Comparison of ENCODE assay signal across 11 cellular contexts in genomic region chr1:226820935-226821718, GRCh38. TPM values are rescaled to one million over a fixed set of nuclear protein-coding genes. Genes with fewer than 3 reads are reported as not detected.
DNase-seq lines count a peak whose midpoint lies in the region; ATAC-seq and TF ChIP-seq lines count a peak whose summit lies in the region.
"Had no signal": no experiment of that assay in that cellular context is flagged by ENCODE, and none has a peak within 500 bp of the region (broad histone marks: within the 10 kb centered on the region; RNA-seq: fewer than 3 reads in every experiment).

No MANE protein-coding gene starts in this region.

- no peaks in the 10 kb centered on the region for H3K27me3 Mint-ChIP-seq in activated naive CD4-positive, alpha-beta T cell treated with anti-CD3 and anti-CD28 coated beads for 36 hours (ENCODE audit: low read depth)
- H3K27me3 Mint-ChIP-seq: activated CD4-positive, alpha-beta memory T cell treated with anti-CD3 and anti-CD28 coated beads, Interleukin-2, amount 10 ng/mL, durations not matched to agents 7 days and 5 days; natural killer cell treated with Interleukin-12 subunit alpha and Interleukin-12 subunit beta and Interleukin-15 and Interleukin-18, amount 100 ng/mL, for 72 hours had no signal

- no peak overlapping the region for H3K4me3 ChIP-seq in adipocyte (ENCODE audit: low read length)
- H3K4me3 ChIP-seq in retinal pigment epithelial cell (ENCODE audit: low read length), result no peak overlapping the region

- no peak for TF ChIP-seq CTCF in retinal pigment epithelial cell (conservative IDR thresholded peaks at IDR 0.05; ENCODE audit: low read depth, low read length)

- intact Hi-C loops in Right ventricle myocardium inferior (cut with DNase I), result loop anchor here (10.0 kb wide), 1 partner anchor 396 kb away; no protein-coding TSS in a partner anchor
- intact Hi-C loops in activated naive CD4-positive, alpha-beta T cell treated with anti-CD3 and anti-CD28 coated beads for 36 hours (cut with micrococcal nuclease), result no loop called here

- DNase-seq in Daoy (ENCODE audit: low read depth), result peak; percentile 89
- DNase-seq in adipocyte (ENCODE audit: low read depth), result peak; percentile 94
- peak; percentile 80 for DNase-seq in Right ventricle myocardium inferior (ENCODE audit: missing footprints)
- peak; percentile 70 for DNase-seq in retinal pigment epithelial cell (ENCODE audit: low read depth)
- no peak for DNase-seq in activated naive CD4-positive, alpha-beta T cell treated with anti-CD3 and anti-CD28 coated beads for 36 hours
- no peak for DNase-seq in NCI-H1105 (lab: John Stamatoyannopoulos, UW)
- DNase-seq in erythroblast (lab: John Stamatoyannopoulos, UW), result no peak
- DNase-seq: activated CD4-positive, alpha-beta memory T cell treated with anti-CD3 and anti-CD28 coated beads, Interleukin-2, amount 10 ng/mL, durations not matched to agents 7 days and 5 days had no signal

- CTCF ChIA-PET in activated naive CD4-positive, alpha-beta T cell treated with anti-CD3 and anti-CD28 coated beads for 36 hours (lab: Charles Lee), result interaction anchor here (1.2 kb wide), 1 partner anchor 195 kb away, joined by 8 read pairs; no protein-coding TSS in a partner anchor

- peaks cover 7% of the 10 kb centered on the region for H3K4me1 ChIP-seq in adipocyte (ENCODE audit: control insufficient read depth, insufficient read depth, low read length)

- no peak overlapping the region for H3K9ac ChIP-seq in adipocyte (ENCODE audit: low read length)
- H3K9ac ChIP-seq: KMS-11 had no signal

- no peak for TF ChIP-seq POLR2A in erythroblast (IDR thresholded peaks at IDR 0.05; ENCODE audit: low read length)

- peak; percentile 96 for ATAC-seq in Right ventricle myocardium inferior
- ATAC-seq in GM21717 (IDR thresholded peaks at IDR 0.05; ENCODE audit: unreplicated experiment), result no peak

- no peaks in the 10 kb centered on the region for H3K27me3 ChIP-seq in adipocyte (replicated peaks; ENCODE audit: control insufficient read depth, insufficient read depth, low read length)

- H3K4me1 Mint-ChIP-seq in activated naive CD4-positive, alpha-beta T cell treated with anti-CD3 and anti-CD28 coated beads for 36 hours (ENCODE audit: low read depth), result peaks cover 15% of the 10 kb centered on the region
- H3K4me1 Mint-ChIP-seq: activated CD4-positive, alpha-beta memory T cell treated with anti-CD3 and anti-CD28 coated beads, Interleukin-2, amount 10 ng/mL, durations not matched to agents 7 days and 5 days had no signal

- H3K9me3 Mint-ChIP-seq in activated naive CD4-positive, alpha-beta T cell treated with anti-CD3 and anti-CD28 coated beads for 36 hours, result no peaks in the 10 kb centered on the region
- H3K9me3 Mint-ChIP-seq: activated CD4-positive, alpha-beta memory T cell treated with anti-CD3 and anti-CD28 coated beads, Interleukin-2, amount 10 ng/mL, durations not matched to agents 7 days and 5 days; natural killer cell treated with Interleukin-12 subunit alpha and Interleukin-12 subunit beta and Interleukin-15 and Interleukin-18, amount 100 ng/mL, for 72 hours had no signal

- no peaks in the 10 kb centered on the region for H3K9me3 ChIP-seq in adipocyte (ENCODE audit: control insufficient read depth, low read length)

- no peak overlapping the region for H3K27ac Mint-ChIP-seq in activated naive CD4-positive, alpha-beta T cell treated with anti-CD3 and anti-CD28 coated beads for 36 hours
- H3K27ac Mint-ChIP-seq: activated CD4-positive, alpha-beta memory T cell treated with anti-CD3 and anti-CD28 coated beads, Interleukin-2, amount 10 ng/mL, durations not matched to agents 7 days and 5 days; natural killer cell treated with Interleukin-12 subunit alpha and Interleukin-12 subunit beta and Interleukin-15 and Interleukin-18, amount 100 ng/mL, for 72 hours had no signal

- no peaks in the 10 kb centered on the region for H3K36me3 ChIP-seq in adipocyte (ENCODE audit: control insufficient read depth, insufficient read depth, low read length, severe bottlenecking)

- no peaks in the 10 kb centered on the region for H3K36me3 Mint-ChIP-seq in activated naive CD4-positive, alpha-beta T cell treated with anti-CD3 and anti-CD28 coated beads for 36 hours (ENCODE audit: low read depth)
- H3K36me3 Mint-ChIP-seq: natural killer cell treated with Interleukin-12 subunit alpha and Interleukin-12 subunit beta and Interleukin-15 and Interleukin-18, amount 100 ng/mL, for 72 hours had no signal

- H3K4me3 Mint-ChIP-seq in activated naive CD4-positive, alpha-beta T cell treated with anti-CD3 and anti-CD28 coated beads for 36 hours, result no peak overlapping the region
- H3K4me3 Mint-ChIP-seq: activated CD4-positive, alpha-beta memory T cell treated with anti-CD3 and anti-CD28 coated beads, Interleukin-2, amount 10 ng/mL, durations not matched to agents 7 days and 5 days; natural killer cell treated with Interleukin-12 subunit alpha and Interleukin-12 subunit beta and Interleukin-15 and Interleukin-18, amount 100 ng/mL, for 72 hours had no signal

RNA-seq across cellular contexts. Expression of gene PSEN2, which starts 49.3 kb away (rescaled TPM):
- 15.7 and 21.8 TPM in 2 replicates for total RNA-seq in Daoy (2014; rRNA removed; shearing (Covaris generic))
- total RNA-seq in Right ventricle myocardium inferior, result 24.2 TPM
- total RNA-seq in activated naive CD4-positive, alpha-beta T cell treated with anti-CD3 and anti-CD28 coated beads for 36 hours, result under 1 TPM; 0.64 to 0.69 TPM

Comparison
In these comparisons a context has a peak if more than half of its experiments do, and no peak if none do; other contexts are left out.
1. DNase-seq: peak in Daoy (single experiment), adipocyte (single experiment), Right ventricle myocardium inferior (single experiment) and retinal pigment epithelial cell (single experiment); none in activated naive CD4-positive, alpha-beta T cell treated with anti-CD3 and anti-CD28 coated beads for 36 hours (single experiment), NCI-H1105 (single experiment) and erythroblast (0 of 2).